ENCODE assay signal across 1 cellular context in the genomic region with DNA sequence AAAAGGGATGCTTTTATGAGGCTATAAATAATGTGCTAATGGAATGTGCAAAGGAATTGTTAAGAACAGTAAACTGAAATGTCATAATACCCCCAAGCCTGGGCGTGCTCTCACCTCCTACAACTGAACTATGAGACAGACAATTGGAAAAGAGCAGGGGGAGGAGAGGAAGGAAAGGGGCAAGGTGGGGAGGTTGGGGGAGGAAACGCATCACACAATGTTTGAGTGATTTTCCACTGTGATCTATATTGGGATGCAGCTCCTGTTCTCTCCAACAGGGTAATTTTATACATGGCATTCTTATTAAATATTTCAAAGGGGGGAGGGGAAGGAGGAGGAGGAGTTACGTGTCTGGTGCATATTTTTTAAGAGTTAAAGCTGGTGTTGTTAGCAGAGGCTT.
TF ChIP-seq lines count a peak whose summit lies in the region.

No MANE protein-coding gene starts in this region.

TF ChIP-seq in GM23338, 12 proteins besides CTCF, POLR2A, EP300 and RAD21:
- TF ChIP-seq POLR2AphosphoS5 (IDR thresholded peaks at IDR 0.05; ENCODE audit: low read depth) (no peak), EZH2phosphoT487 (IDR thresholded peaks at IDR 0.05; ENCODE audit: unreplicated experiment) (no peak), EZH2 (IDR thresholded peaks at IDR 0.05; ENCODE audit: low read depth, unreplicated experiment) (no peak), ZNF114 (CRISPR knock-in tag; IDR thresholded peaks at IDR 0.05) (no peak), STAT1 (IDR thresholded peaks at IDR 0.05; ENCODE audit: unreplicated experiment) (no peak), ZNF331 (CRISPR knock-in tag; IDR thresholded peaks at IDR 0.05; ENCODE audit: low read depth) (no peak), JUNB (IDR thresholded peaks at IDR 0.05; ENCODE audit: unreplicated experiment) (no peak), NANOG (IDR thresholded peaks at IDR 0.05; ENCODE audit: borderline replicate concordance) (no peak), CREB1 (CRISPR knock-in tag; IDR thresholded peaks at IDR 0.05; ENCODE audit: low read depth) (no peak)
- TF ChIP-seq, protein P1, sequence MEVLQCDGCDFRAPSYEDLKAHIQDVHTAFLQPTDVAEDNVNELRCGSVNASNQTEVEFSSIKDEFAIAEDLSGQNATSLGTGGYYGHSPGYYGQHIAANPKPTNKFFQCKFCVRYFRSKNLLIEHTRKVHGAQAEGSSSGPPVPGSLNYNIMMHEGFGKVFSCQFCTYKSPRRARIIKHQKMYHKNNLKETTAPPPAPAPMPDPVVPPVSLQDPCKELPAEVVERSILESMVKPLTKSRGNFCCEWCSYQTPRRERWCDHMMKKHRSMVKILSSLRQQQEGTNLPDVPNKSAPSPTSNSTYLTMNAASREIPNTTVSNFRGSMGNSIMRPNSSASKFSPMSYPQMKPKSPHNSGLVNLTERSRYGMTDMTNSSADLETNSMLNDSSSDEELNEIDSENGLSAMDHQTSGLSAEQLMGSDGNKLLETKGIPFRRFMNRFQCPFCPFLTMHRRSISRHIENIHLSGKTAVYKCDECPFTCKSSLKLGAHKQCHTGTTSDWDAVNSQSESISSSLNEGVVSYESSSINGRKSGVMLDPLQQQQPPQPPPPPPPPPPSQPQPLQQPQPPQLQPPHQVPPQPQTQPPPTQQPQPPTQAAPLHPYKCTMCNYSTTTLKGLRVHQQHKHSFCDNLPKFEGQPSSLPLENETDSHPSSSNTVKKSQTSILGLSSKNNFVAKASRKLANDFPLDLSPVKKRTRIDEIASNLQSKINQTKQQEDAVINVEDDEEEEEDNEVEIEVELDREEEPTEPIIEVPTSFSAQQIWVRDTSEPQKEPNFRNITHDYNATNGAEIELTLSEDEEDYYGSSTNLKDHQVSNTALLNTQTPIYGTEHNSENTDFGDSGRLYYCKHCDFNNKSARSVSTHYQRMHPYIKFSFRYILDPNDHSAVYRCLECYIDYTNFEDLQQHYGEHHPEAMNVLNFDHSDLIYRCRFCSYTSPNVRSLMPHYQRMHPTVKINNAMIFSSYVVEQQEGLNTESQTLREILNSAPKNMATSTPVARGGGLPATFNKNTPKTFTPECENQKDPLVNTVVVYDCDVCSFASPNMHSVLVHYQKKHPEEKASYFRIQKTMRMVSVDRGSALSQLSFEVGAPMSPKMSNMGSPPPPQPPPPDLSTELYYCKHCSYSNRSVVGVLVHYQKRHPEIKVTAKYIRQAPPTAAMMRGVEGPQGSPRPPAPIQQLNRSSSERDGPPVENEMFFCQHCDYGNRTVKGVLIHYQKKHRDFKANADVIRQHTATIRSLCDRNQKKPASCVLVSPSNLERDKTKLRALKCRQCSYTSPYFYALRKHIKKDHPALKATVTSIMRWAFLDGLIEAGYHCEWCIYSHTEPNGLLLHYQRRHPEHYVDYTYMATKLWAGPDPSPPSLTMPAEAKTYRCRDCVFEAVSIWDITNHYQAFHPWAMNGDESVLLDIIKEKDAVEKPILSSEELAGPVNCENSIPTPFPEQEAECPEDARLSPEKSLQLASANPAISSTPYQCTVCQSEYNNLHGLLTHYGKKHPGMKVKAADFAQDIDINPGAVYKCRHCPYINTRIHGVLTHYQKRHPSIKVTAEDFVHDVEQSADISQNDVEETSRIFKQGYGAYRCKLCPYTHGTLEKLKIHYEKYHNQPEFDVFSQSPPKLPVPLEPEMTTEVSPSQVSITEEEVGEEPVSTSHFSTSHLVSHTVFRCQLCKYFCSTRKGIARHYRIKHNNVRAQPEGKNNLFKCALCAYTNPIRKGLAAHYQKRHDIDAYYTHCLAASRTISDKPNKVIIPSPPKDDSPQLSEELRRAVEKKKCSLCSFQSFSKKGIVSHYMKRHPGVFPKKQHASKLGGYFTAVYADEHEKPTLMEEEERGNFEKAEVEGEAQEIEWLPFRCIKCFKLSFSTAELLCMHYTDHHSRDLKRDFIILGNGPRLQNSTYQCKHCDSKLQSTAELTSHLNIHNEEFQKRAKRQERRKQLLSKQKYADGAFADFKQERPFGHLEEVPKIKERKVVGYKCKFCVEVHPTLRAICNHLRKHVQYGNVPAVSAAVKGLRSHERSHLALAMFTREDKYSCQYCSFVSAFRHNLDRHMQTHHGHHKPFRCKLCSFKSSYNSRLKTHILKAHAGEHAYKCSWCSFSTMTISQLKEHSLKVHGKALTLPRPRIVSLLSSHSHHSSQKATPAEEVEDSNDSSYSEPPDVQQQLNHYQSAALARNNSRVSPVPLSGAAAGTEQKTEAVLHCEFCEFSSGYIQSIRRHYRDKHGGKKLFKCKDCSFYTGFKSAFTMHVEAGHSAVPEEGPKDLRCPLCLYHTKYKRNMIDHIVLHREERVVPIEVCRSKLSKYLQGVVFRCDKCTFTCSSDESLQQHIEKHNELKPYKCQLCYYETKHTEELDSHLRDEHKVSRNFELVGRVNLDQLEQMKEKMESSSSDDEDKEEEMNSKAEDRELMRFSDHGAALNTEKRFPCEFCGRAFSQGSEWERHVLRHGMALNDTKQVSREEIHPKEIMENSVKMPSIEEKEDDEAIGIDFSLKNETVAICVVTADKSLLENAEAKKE (CRISPR knock-in tag; IDR thresholded peaks at IDR 0.05), result no peak
- TF ChIP-seq, protein P2, sequence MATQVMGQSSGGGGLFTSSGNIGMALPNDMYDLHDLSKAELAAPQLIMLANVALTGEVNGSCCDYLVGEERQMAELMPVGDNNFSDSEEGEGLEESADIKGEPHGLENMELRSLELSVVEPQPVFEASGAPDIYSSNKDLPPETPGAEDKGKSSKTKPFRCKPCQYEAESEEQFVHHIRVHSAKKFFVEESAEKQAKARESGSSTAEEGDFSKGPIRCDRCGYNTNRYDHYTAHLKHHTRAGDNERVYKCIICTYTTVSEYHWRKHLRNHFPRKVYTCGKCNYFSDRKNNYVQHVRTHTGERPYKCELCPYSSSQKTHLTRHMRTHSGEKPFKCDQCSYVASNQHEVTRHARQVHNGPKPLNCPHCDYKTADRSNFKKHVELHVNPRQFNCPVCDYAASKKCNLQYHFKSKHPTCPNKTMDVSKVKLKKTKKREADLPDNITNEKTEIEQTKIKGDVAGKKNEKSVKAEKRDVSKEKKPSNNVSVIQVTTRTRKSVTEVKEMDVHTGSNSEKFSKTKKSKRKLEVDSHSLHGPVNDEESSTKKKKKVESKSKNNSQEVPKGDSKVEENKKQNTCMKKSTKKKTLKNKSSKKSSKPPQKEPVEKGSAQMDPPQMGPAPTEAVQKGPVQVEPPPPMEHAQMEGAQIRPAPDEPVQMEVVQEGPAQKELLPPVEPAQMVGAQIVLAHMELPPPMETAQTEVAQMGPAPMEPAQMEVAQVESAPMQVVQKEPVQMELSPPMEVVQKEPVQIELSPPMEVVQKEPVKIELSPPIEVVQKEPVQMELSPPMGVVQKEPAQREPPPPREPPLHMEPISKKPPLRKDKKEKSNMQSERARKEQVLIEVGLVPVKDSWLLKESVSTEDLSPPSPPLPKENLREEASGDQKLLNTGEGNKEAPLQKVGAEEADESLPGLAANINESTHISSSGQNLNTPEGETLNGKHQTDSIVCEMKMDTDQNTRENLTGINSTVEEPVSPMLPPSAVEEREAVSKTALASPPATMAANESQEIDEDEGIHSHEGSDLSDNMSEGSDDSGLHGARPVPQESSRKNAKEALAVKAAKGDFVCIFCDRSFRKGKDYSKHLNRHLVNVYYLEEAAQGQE (IDR thresholded peaks at IDR 0.05; ENCODE audit: unreplicated experiment), result no peak
- TF ChIP-seq, protein P3, sequence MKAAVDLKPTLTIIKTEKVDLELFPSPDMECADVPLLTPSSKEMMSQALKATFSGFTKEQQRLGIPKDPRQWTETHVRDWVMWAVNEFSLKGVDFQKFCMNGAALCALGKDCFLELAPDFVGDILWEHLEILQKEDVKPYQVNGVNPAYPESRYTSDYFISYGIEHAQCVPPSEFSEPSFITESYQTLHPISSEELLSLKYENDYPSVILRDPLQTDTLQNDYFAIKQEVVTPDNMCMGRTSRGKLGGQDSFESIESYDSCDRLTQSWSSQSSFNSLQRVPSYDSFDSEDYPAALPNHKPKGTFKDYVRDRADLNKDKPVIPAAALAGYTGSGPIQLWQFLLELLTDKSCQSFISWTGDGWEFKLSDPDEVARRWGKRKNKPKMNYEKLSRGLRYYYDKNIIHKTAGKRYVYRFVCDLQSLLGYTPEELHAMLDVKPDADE (IDR thresholded peaks at IDR 0.05), result no peak
